Comparison of ENCODE assay signal across 9 cellular contexts in the genomic region with DNA sequence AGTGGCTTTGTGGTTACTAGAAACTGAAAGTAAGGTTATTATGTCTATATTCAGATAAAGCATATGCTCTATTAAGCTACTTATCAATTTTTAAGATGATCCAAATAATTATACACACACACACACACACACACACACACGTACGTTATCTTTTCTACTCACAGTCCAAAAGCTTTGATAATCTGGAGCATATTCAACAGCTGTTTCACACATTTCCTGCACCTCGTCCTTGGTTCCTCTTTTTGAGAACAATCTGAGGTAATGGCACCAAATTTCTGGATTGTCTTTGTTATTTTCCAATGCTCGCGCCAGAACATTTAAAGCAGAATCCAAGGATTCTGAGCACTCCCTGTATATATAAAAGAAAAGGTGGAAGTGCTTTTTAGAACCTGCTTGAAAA. TPM values are rescaled to one million over a fixed set of nuclear protein-coding genes. Genes with fewer than 3 reads are reported as not detected.
DNase-seq lines count a peak whose midpoint lies in the region; ATAC-seq and TF ChIP-seq lines count a peak whose summit lies in the region.
"Had no signal": no experiment of that assay in that cellular context is flagged by ENCODE, and none has a peak within 500 bp of the region (broad histone marks: within the 10 kb centered on the region; RNA-seq: fewer than 3 reads in every experiment).

No MANE protein-coding gene starts in this region.

- H3K36me3 ChIP-seq in PC-9 (ENCODE audit: low read depth) = peaks cover 68% of the 10 kb centered on the region
- peaks cover 8% of the 10 kb centered on the region for H3K36me3 ChIP-seq in H7 (replicated peaks; ENCODE audit: control insufficient read depth, insufficient read depth, low read length)

- no peak overlapping the region for H3K4me2 ChIP-seq in PC-9

- H3K4me3 Mint-ChIP-seq in stimulated activated naive CD8-positive, alpha-beta T cell treated with anti-CD3 and anti-CD28 coated beads, Interleukin-15, Interleukin-2, amounts not matched to agents 100 ng/mL and 50 ng/mL, for 24 hours = no peak overlapping the region
- peak overlapping the region in 1 of 2 donors; percentile 57 for H3K4me3 Mint-ChIP-seq in stimulated activated naive CD8-positive, alpha-beta T cell treated with anti-CD3 and anti-CD28 coated beads, Interleukin-15, amount 100 ng/mL, for 72 hours
- peak overlapping the region; percentile 7 for H3K4me3 Mint-ChIP-seq in activated CD8-positive, alpha-beta T cell treated with anti-CD3 and anti-CD28 coated beads, Interleukin-2, amount 10 ng/mL, durations not matched to agents 7 days and 5 days

- intact Hi-C loops in PC-9 (cut with micrococcal nuclease; ENCODE audit: unreplicated experiment) = no loop called here

- POLR2A ChIA-PET in activated CD8-positive, alpha-beta T cell treated with anti-CD3 and anti-CD28 coated beads, Interleukin-2, amount 10 ng/mL, durations not matched to agents 7 days and 5 days (lab: Charles Lee) = interaction anchor here (1.2 to 1.9 kb wide), 2 partner anchors 10 to 38 kb away, joined by 3 to 6 read pairs; a partner anchor contains a TSS
- POLR2A ChIA-PET in PC-9 (lab: Charles Lee; ENCODE audit: unreplicated experiment) = no interaction called here

- no peaks in the 10 kb centered on the region for H3K9me2 ChIP-seq in PC-9 (ENCODE audit: insufficient read depth)

- no peaks in the 10 kb centered on the region for H3F3A ChIP-seq in PC-9 (ENCODE audit: insufficient read depth, low read depth)

- H3K9me3 ChIP-seq in PC-9 (ENCODE audit: insufficient read depth, low read depth) = no peaks in the 10 kb centered on the region

- no TSS peak for BruUV-seq in PC-9 (replicated peaks; lab: Mats Ljungman, UMichigan)

- peaks cover 11% of the 10 kb centered on the region; the same call in 1 of the 2 replicates for H4K20me1 ChIP-seq in PC-9 (ENCODE audit: insufficient read depth)

- no peaks in the 10 kb centered on the region for H3K9me3 Mint-ChIP-seq in stimulated activated naive CD8-positive, alpha-beta T cell treated with anti-CD3 and anti-CD28 coated beads, Interleukin-15, Interleukin-2, amounts not matched to agents 100 ng/mL and 50 ng/mL, for 24 hours
- no peaks in the 10 kb centered on the region for H3K9me3 Mint-ChIP-seq in stimulated activated naive CD8-positive, alpha-beta T cell treated with anti-CD3 and anti-CD28 coated beads, Interleukin-15, amount 100 ng/mL, for 72 hours
- no peaks in the 10 kb centered on the region for H3K9me3 Mint-ChIP-seq in activated CD8-positive, alpha-beta T cell treated with anti-CD3 and anti-CD28 coated beads, Interleukin-2, amount 10 ng/mL, durations not matched to agents 7 days and 5 days (ENCODE audit: insufficient read depth)

- peaks cover 19% of the 10 kb centered on the region for H3K4me1 Mint-ChIP-seq in stimulated activated naive CD8-positive, alpha-beta T cell treated with anti-CD3 and anti-CD28 coated beads, Interleukin-15, Interleukin-2, amounts not matched to agents 100 ng/mL and 50 ng/mL, for 24 hours (ENCODE audit: low read depth)
- peaks cover 16% of the 10 kb centered on the region for H3K4me1 Mint-ChIP-seq in stimulated activated naive CD8-positive, alpha-beta T cell treated with anti-CD3 and anti-CD28 coated beads, Interleukin-15, amount 100 ng/mL, for 72 hours
- H3K4me1 Mint-ChIP-seq in activated CD8-positive, alpha-beta T cell treated with anti-CD3 and anti-CD28 coated beads, Interleukin-2, amount 10 ng/mL, durations not matched to agents 7 days and 5 days (ENCODE audit: low read depth) = peaks cover 13% of the 10 kb centered on the region

- H3K36me3 Mint-ChIP-seq in stimulated activated naive CD8-positive, alpha-beta T cell treated with anti-CD3 and anti-CD28 coated beads, Interleukin-15, Interleukin-2, amounts not matched to agents 100 ng/mL and 50 ng/mL, for 24 hours (ENCODE audit: low read depth) = peaks cover 82% of the 10 kb centered on the region
- peaks cover 72% of the 10 kb centered on the region for H3K36me3 Mint-ChIP-seq in activated CD8-positive, alpha-beta T cell treated with anti-CD3 and anti-CD28 coated beads, Interleukin-2, amount 10 ng/mL, durations not matched to agents 7 days and 5 days (ENCODE audit: low read depth)

- H3K79me2 ChIP-seq in PC-9 (ENCODE audit: low read depth) = no peaks in the 10 kb centered on the region

- H3K27me3 ChIP-seq in PC-9 (ENCODE audit: insufficient read depth, low read depth) = no peaks in the 10 kb centered on the region
- H3K27me3 ChIP-seq in H7 (ENCODE audit: control insufficient read depth, insufficient read depth, low read length) = no peaks in the 10 kb centered on the region

- H2AFZ ChIP-seq in PC-9 = no peak overlapping the region

- no peaks in the 10 kb centered on the region for H3K27me3 Mint-ChIP-seq in stimulated activated naive CD8-positive, alpha-beta T cell treated with anti-CD3 and anti-CD28 coated beads, Interleukin-15, Interleukin-2, amounts not matched to agents 100 ng/mL and 50 ng/mL, for 24 hours
- H3K27me3 Mint-ChIP-seq in stimulated activated naive CD8-positive, alpha-beta T cell treated with anti-CD3 and anti-CD28 coated beads, Interleukin-15, amount 100 ng/mL, for 72 hours = no peaks in the 10 kb centered on the region
- no peaks in the 10 kb centered on the region for H3K27me3 Mint-ChIP-seq in activated CD8-positive, alpha-beta T cell treated with anti-CD3 and anti-CD28 coated beads, Interleukin-2, amount 10 ng/mL, durations not matched to agents 7 days and 5 days (ENCODE audit: low read depth)

- no peak for TF ChIP-seq CTCF in PC-9 (conservative IDR thresholded peaks at IDR 0.05)

- no peaks in the 10 kb centered on the region for H3K4me1 ChIP-seq in PC-9 (replicated peaks; ENCODE audit: insufficient read depth)

- ATAC-seq in stimulated activated naive CD8-positive, alpha-beta T cell treated with anti-CD3 and anti-CD28 coated beads, Interleukin-15, amount 100 ng/mL, for 72 hours = no peak
- peak; percentile 57 for ATAC-seq in HG03108 (IDR thresholded peaks at IDR 0.05; ENCODE audit: unreplicated experiment)
- ATAC-seq in activated CD8-positive, alpha-beta T cell treated with anti-CD3 and anti-CD28 coated beads, Interleukin-2, amount 10 ng/mL, durations not matched to agents 7 days and 5 days = no peak
- ATAC-seq in HG02840 (IDR thresholded peaks at IDR 0.05; ENCODE audit: low FRiP score, unreplicated experiment) = no peak
- no peak for ATAC-seq in HG03457 (IDR thresholded peaks at IDR 0.05; ENCODE audit: unreplicated experiment)

- H3K27ac Mint-ChIP-seq in stimulated activated naive CD8-positive, alpha-beta T cell treated with anti-CD3 and anti-CD28 coated beads, Interleukin-15, Interleukin-2, amounts not matched to agents 100 ng/mL and 50 ng/mL, for 24 hours = peak overlapping the region; percentile 21
- peak overlapping the region in 1 of 2 donors; percentile 46 for H3K27ac Mint-ChIP-seq in stimulated activated naive CD8-positive, alpha-beta T cell treated with anti-CD3 and anti-CD28 coated beads, Interleukin-15, amount 100 ng/mL, for 72 hours
- H3K27ac Mint-ChIP-seq in activated CD8-positive, alpha-beta T cell treated with anti-CD3 and anti-CD28 coated beads, Interleukin-2, amount 10 ng/mL, durations not matched to agents 7 days and 5 days = peak overlapping the region; percentile 56

- no peak for DNase-seq in stimulated activated naive CD8-positive, alpha-beta T cell treated with anti-CD3 and anti-CD28 coated beads, Interleukin-15, amount 100 ng/mL, for 72 hours
- no peak for DNase-seq in activated CD8-positive, alpha-beta T cell treated with anti-CD3 and anti-CD28 coated beads, Interleukin-2, amount 10 ng/mL, durations not matched to agents 7 days and 5 days
- DNase-seq in PC-9 = no peak
- DNase-seq in H7 = no peak
- DNase-seq: mesendoderm had no signal

- CTCF ChIA-PET in activated CD8-positive, alpha-beta T cell treated with anti-CD3 and anti-CD28 coated beads, Interleukin-2, amount 10 ng/mL, durations not matched to agents 7 days and 5 days (lab: Charles Lee) = interaction anchor here (0.7 to 4.0 kb wide), 4 partner anchors 11 to 221 kb away, joined by 3 to 46 read pairs (median 6); no protein-coding TSS in a partner anchor
- CTCF ChIA-PET in PC-9 (lab: Charles Lee) = no interaction called here

- no peak overlapping the region for H3K27ac ChIP-seq in PC-9

- H3K4me3 ChIP-seq in PC-9 = no peak overlapping the region
- H3K4me3 ChIP-seq in H7 (ENCODE audit: insufficient read depth, low read depth, low read length) = no peak overlapping the region

RNA-seq across cellular contexts. Expression of a gene that starts 37.5 kb away (rescaled TPM):
- 10 to 100 TPM; 45.9 to 49.9 TPM for total RNA-seq in activated CD8-positive, alpha-beta T cell treated with anti-CD3 and anti-CD28 coated beads, Interleukin-2, amount 10 ng/mL, durations not matched to agents 7 days and 5 days
- total RNA-seq in PC-9 (2021) = 47.4 and 53.4 TPM in 2 replicates
- 8.7 and 12.7 TPM in 2 replicates for total RNA-seq in H7 (2014; rRNA removed; shearing (Covaris generic))

RNA-seq across cellular contexts. Expression of a gene that starts 38.0 kb away (rescaled TPM):
- 1 to 10 TPM; 3.5 to 5.2 TPM for total RNA-seq in activated CD8-positive, alpha-beta T cell treated with anti-CD3 and anti-CD28 coated beads, Interleukin-2, amount 10 ng/mL, durations not matched to agents 7 days and 5 days
- 4.0 and 7.0 TPM in 2 replicates for total RNA-seq in PC-9 (2021)
- 3.3 and 8.6 TPM in 2 replicates for total RNA-seq in H7 (2014; rRNA removed; shearing (Covaris generic))

RNA-seq across cellular contexts. Expression of a gene that starts 59.8 kb away (rescaled TPM):
- 10 to 100 TPM; 22.1 to 23.9 TPM for total RNA-seq in activated CD8-positive, alpha-beta T cell treated with anti-CD3 and anti-CD28 coated beads, Interleukin-2, amount 10 ng/mL, durations not matched to agents 7 days and 5 days
- 17.3 and 39.5 TPM in 2 replicates for total RNA-seq in PC-9 (2021)
- 12.7 and 23.2 TPM in 2 replicates for total RNA-seq in H7 (2014; rRNA removed; shearing (Covaris generic))
